Comparison of ENCODE assay signal across 8 cellular contexts in genomic region chr2:11746807-11747459, GRCh38. TPM values are rescaled to one million over a fixed set of nuclear protein-coding genes. Genes with fewer than 3 reads are reported as not detected.
A peak's percentile ranks its signal among the peaks of the same experiment; 100 is the strongest.
DNase-seq lines count a peak whose midpoint lies in the region; ATAC-seq lines count a peak whose summit lies in the region.

No MANE protein-coding gene starts in this region.

- H3K36me3 ChIP-seq in endocrine pancreas (ENCODE audit: control insufficient read depth, insufficient read depth, low read length) (no peaks in the 10 kb centered on the region), muscle layer of colon (ENCODE audit: insufficient read depth, low read length) (no peaks in the 10 kb centered on the region)

- peak overlapping the region; percentile 84 for H3K4me3 ChIP-seq in endocrine pancreas (ENCODE audit: control insufficient read depth, insufficient read depth, low read length)
- peak overlapping the region; percentile 78 to 80 for H3K4me3 ChIP-seq in muscle layer of colon (ENCODE audit: low read depth in 1 of 2, low read length in 2 of 2)

- H3K4me1 ChIP-seq in endocrine pancreas (ENCODE audit: control insufficient read depth, insufficient read depth, low read length) (no peaks in the 10 kb centered on the region), muscle layer of colon (ENCODE audit: insufficient read depth, low read length) (peaks cover 40% of the 10 kb centered on the region)

- H3K9me3 ChIP-seq in endocrine pancreas (ENCODE audit: control insufficient read depth, low read length) (no peaks in the 10 kb centered on the region), muscle layer of colon (ENCODE audit: low read length) (no peaks in the 10 kb centered on the region)

- H3K9ac ChIP-seq in endocrine pancreas (ENCODE audit: control insufficient read depth, insufficient read depth, low read length) (peak overlapping the region; percentile 85), muscle layer of colon (ENCODE audit: low read length) (peak overlapping the region; percentile 60)

- peak overlapping the region; percentile 76 for H3K27ac ChIP-seq in muscle layer of colon (ENCODE audit: low read depth, low read length)

- ATAC-seq in HG03175 (IDR thresholded peaks at IDR 0.05; ENCODE audit: unreplicated experiment), result peak; percentile 23
- no peak for ATAC-seq in HG02588 (IDR thresholded peaks at IDR 0.05; ENCODE audit: unreplicated experiment)
- ATAC-seq in HG02798 (IDR thresholded peaks at IDR 0.05; ENCODE audit: poor library complexity, unreplicated experiment), result no peak

- no peaks in the 10 kb centered on the region for H3K27me3 ChIP-seq in endocrine pancreas (ENCODE audit: control insufficient read depth, insufficient read depth, low read length)
- H3K27me3 ChIP-seq in muscle layer of colon (ENCODE audit: control insufficient read depth in 1 of 2, insufficient read depth in 2 of 2, low read length in 2 of 2), result no peaks in the 10 kb centered on the region

- DNase-seq in GM03348 (ENCODE audit: low spot score) (peak; percentile 19), SK-N-DZ (ENCODE audit: low spot score) (peak; percentile 70)
- no peak for DNase-seq in stimulated activated CD4-positive, alpha-beta T cell treated with anti-CD3 and anti-CD28 coated beads, Interleukin-4, amount 100 ng/mL, for 24 hours

RNA-seq across cellular contexts. Expression of gene LPIN1, which starts 0.5 kb away (rescaled TPM):
- polyA plus RNA-seq in SK-N-DZ (2014; cell fraction: cytosol; rRNA removed), result 22.6 and 31.4 TPM in 2 replicates
- polyA plus RNA-seq in SK-N-DZ (2014; cell fraction: nucleus; rRNA removed), result 31.0 and 39.8 TPM in 2 replicates
